ENCODE assay signal across 8 cellular contexts in genomic region chr16:68447721-68448359, GRCh38. TPM values are rescaled to one million over a fixed set of nuclear protein-coding genes. Genes with fewer than 3 reads are reported as not detected.
DNase-seq lines count a peak whose midpoint lies in the region; ATAC-seq and TF ChIP-seq lines count a peak whose summit lies in the region.

No MANE protein-coding gene starts in this region.

- no peak overlapping the region for H3K27ac Mint-ChIP-seq in osteocyte (ENCODE audit: unreplicated experiment)

- H3K27me3 ChIP-seq in GM06990 (replicated peaks; ENCODE audit: control insufficient read depth, insufficient read depth, low read length): no peaks in the 10 kb centered on the region

- H3K36me3 ChIP-seq in GM06990 (ENCODE audit: control insufficient read depth, insufficient read depth, low read length): no peaks in the 10 kb centered on the region

- peak overlapping the region; percentile 55 for H3K4me3 ChIP-seq in GM06990 (replicated peaks; ENCODE audit: low read depth, low read length)
- peak overlapping the region; percentile 5 for H3K4me3 ChIP-seq in epithelial cell of esophagus (ENCODE audit: low read length)

- peak overlapping the region; percentile 65 for H3K4me3 Mint-ChIP-seq in osteocyte (ENCODE audit: unreplicated experiment)

- no peaks in the 10 kb centered on the region for H3K36me3 Mint-ChIP-seq in osteocyte (ENCODE audit: unreplicated experiment)

- TF ChIP-seq CTCF in GM06990 (IDR thresholded peaks at IDR 0.05; ENCODE audit: insufficient read depth, low read length, poor library complexity, severe bottlenecking) (no peak), epithelial cell of esophagus (IDR thresholded peaks at IDR 0.05; ENCODE audit: insufficient read depth, low read depth, low read length, missing control alignments) (no peak), osteocyte (IDR thresholded peaks at IDR 0.05) (no peak)

- ATAC-seq in GM21723 (IDR thresholded peaks at IDR 0.05; ENCODE audit: unreplicated experiment): peak; percentile 25
- ATAC-seq in GM18861 (IDR thresholded peaks at IDR 0.05; ENCODE audit: unreplicated experiment): no peak

- DNase-seq in GM06990 (ENCODE audit: extremely low read depth, insufficient read length) (no peak), NCI-H69 (lab: John Stamatoyannopoulos, UW) (peak; percentile 56), epithelial cell of esophagus (ENCODE audit: low read depth) (no peak), osteocyte (ENCODE audit: extremely low spot score, unreplicated experiment) (no peak), NCI-H446 treated with DMSO at 0.1 percent for 48 hours (lab: John Stamatoyannopoulos, UW) (no peak), HCEC 1CT (no peak)

- H3K27me3 Mint-ChIP-seq in osteocyte (ENCODE audit: unreplicated experiment): peaks cover 3% of the 10 kb centered on the region

- H3K9me3 Mint-ChIP-seq in osteocyte (ENCODE audit: unreplicated experiment): no peaks in the 10 kb centered on the region

- peaks cover 16% of the 10 kb centered on the region for H3K4me1 Mint-ChIP-seq in osteocyte (ENCODE audit: unreplicated experiment)

RNA-seq across cellular contexts. Expression of gene SMPD3, which starts 0.5 kb away (rescaled TPM):
- total RNA-seq in osteocyte: not detected in 2 replicates
